8 cellular contexts compared by ENCODE assay signal in the genomic region with DNA sequence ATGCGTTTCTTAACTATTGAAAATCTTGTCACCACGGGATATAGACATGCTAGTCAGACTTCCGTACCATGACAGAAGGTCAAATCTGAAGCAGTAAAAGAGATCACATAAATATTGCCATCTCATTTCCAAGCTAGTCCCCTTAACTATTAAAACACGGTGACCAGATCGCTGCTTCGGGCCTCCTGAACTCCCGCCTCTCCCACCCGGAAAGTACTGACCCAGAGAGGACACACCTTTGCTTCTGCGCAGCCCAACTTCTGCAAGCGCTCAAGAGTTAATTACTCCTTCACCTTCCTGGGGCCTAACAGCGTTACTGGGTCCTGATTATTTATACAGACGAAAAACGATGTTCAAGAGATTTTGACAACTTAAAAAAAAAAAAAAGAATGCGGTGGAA. TPM values are rescaled to one million over a fixed set of nuclear protein-coding genes. Genes with fewer than 3 reads are reported as not detected.
DNase-seq lines count a peak whose midpoint lies in the region; ATAC-seq and TF ChIP-seq lines count a peak whose summit lies in the region.

No MANE protein-coding gene starts in this region.

- no CpG with 5 or more reads among the region's 14 CpGs for WGBS in iPS DF 6.9 (ENCODE audit: insufficient coverage, insufficient read length)
- WGBS in spleen, 5 donors = 8 to 12% (median 10%) methylated on average over 14 of the region's 14 CpGs

- 0 out of 2 replicates have a peak, but pooled peaks cover 1% of the 10 kb centered on the region for H3K4me1 ChIP-seq in iPS DF 6.9 (ENCODE audit: control insufficient read depth, insufficient read depth, low read length)
- peaks cover 7 to 70% (median 47%) of the 10 kb centered on the region in 6 donors for H3K4me1 ChIP-seq in spleen
- H3K4me1 ChIP-seq in effector memory CD4-positive, alpha-beta T cell (ENCODE audit: control insufficient read depth, insufficient read depth, low read length, poor library complexity, severe bottlenecking) = peaks cover 11% of the 10 kb centered on the region

- H3K4me1 Mint-ChIP-seq in activated CD4-positive, alpha-beta T cell treated with anti-CD3 and anti-CD28 coated beads, Interleukin-2, amount 10 ng/mL, durations not matched to agents 24 days and 14 days = peaks cover 11% of the 10 kb centered on the region

- DNase-seq in activated CD4-positive, alpha-beta T cell treated with anti-CD3 and anti-CD28 coated beads, Interleukin-2, amount 10 ng/mL, durations not matched to agents 24 days and 14 days = no peak
- DNase-seq in activated CD4-positive, alpha-beta T cell treated with anti-CD3 and anti-CD28 coated beads, Interleukin-2, amount 50 U/mL, for 48 hours = no peak
- DNase-seq in WERI-Rb-1 = peak; percentile 15
- DNase-seq in iPS DF 6.9 (ENCODE audit: low read depth, low spot score) = no peak
- DNase-seq in spleen = no peak
- no peak for DNase-seq in D341Med (ENCODE audit: low spot score)
- DNase-seq in effector memory CD4-positive, alpha-beta T cell = no peak

- H3K4me3 ChIP-seq in WERI-Rb-1 (ENCODE audit: low read depth, low read length) (peak overlapping the region; percentile 74), iPS DF 6.9 (ENCODE audit: low read length) (peak overlapping the region; percentile 96; the same call in 1 of the 2 replicates), spleen (peak overlapping the region; percentile 22 to 80 (median 48))
- H3K4me3 ChIP-seq in effector memory CD4-positive, alpha-beta T cell (ENCODE audit: insufficient read depth, low read depth, low read length, poor library complexity, severe bottlenecking) = no peak overlapping the region

- H3K9me3 ChIP-seq in WERI-Rb-1 (ENCODE audit: severe bottlenecking) (no peaks in the 10 kb centered on the region), iPS DF 6.9 (ENCODE audit: control insufficient read depth, insufficient read depth, low read length) (no peaks in the 10 kb centered on the region), spleen (no peaks in the 10 kb centered on the region)
- H3K9me3 ChIP-seq in effector memory CD4-positive, alpha-beta T cell (ENCODE audit: control insufficient read depth, low read length) = no peaks in the 10 kb centered on the region

- no peak for TF ChIP-seq POLR2A in spleen (IDR thresholded peaks at IDR 0.05)

- no peak for TF ChIP-seq CTCF in WERI-Rb-1 (IDR thresholded peaks at IDR 0.05; ENCODE audit: low read depth, low read length)
- TF ChIP-seq CTCF in spleen (IDR thresholded peaks at IDR 0.05 in 8 of 11, conservative IDR thresholded peaks at IDR 0.05 in 3 of 11) = no peak

- peaks cover 16% of the 10 kb centered on the region for H3K36me3 ChIP-seq in WERI-Rb-1
- no peaks in the 10 kb centered on the region; the same call in 1 of the 2 replicates for H3K36me3 ChIP-seq in iPS DF 6.9 (ENCODE audit: control insufficient read depth, insufficient read depth, low read length)
- peaks cover 0 to 21% (median 13%) of the 10 kb centered on the region in 6 donors for H3K36me3 ChIP-seq in spleen
- peaks cover 2% of the 10 kb centered on the region for H3K36me3 ChIP-seq in effector memory CD4-positive, alpha-beta T cell (ENCODE audit: control insufficient read depth, insufficient read depth, low read length)

- intact Hi-C loops in activated CD4-positive, alpha-beta T cell treated with anti-CD3 and anti-CD28 coated beads, Interleukin-2, amount 10 ng/mL, durations not matched to agents 24 days and 14 days (cut with micrococcal nuclease) = loop anchor here (5.0 kb wide), 1 partner anchor 45 kb away; no protein-coding TSS in a partner anchor
- intact Hi-C loops in spleen (cut with DNase I; ENCODE audit: low total_unique reads) = loop anchor here (5.0 kb wide), 1 partner anchor 120 kb away; no protein-coding TSS in a partner anchor

- H3K4me3 Mint-ChIP-seq in activated CD4-positive, alpha-beta T cell treated with anti-CD3 and anti-CD28 coated beads, Interleukin-2, amount 10 ng/mL, durations not matched to agents 24 days and 14 days = peak overlapping the region; percentile 82

- H3K36me3 Mint-ChIP-seq in activated CD4-positive, alpha-beta T cell treated with anti-CD3 and anti-CD28 coated beads, Interleukin-2, amount 10 ng/mL, durations not matched to agents 24 days and 14 days (ENCODE audit: low read depth) = peaks cover 14% of the 10 kb centered on the region

- no peak for ATAC-seq in GM19463 (IDR thresholded peaks at IDR 0.05; ENCODE audit: unreplicated experiment)

- H3K27ac Mint-ChIP-seq in activated CD4-positive, alpha-beta T cell treated with anti-CD3 and anti-CD28 coated beads, Interleukin-2, amount 10 ng/mL, durations not matched to agents 24 days and 14 days = no peak overlapping the region

- H3K27me3 Mint-ChIP-seq in activated CD4-positive, alpha-beta T cell treated with anti-CD3 and anti-CD28 coated beads, Interleukin-2, amount 10 ng/mL, durations not matched to agents 24 days and 14 days = peaks cover 55% of the 10 kb centered on the region

- H3K9me3 Mint-ChIP-seq in activated CD4-positive, alpha-beta T cell treated with anti-CD3 and anti-CD28 coated beads, Interleukin-2, amount 10 ng/mL, durations not matched to agents 24 days and 14 days = no peaks in the 10 kb centered on the region

- H3K27me3 ChIP-seq in WERI-Rb-1 (ENCODE audit: insufficient read depth, low read depth, severe bottlenecking) (no peaks in the 10 kb centered on the region), iPS DF 6.9 (ENCODE audit: control insufficient read depth, insufficient read depth, low read length) (no peaks in the 10 kb centered on the region), spleen (replicated peaks in 1 of 7) (peaks cover 0 to 52% (median 9%) of the 10 kb centered on the region in 7 donors)
- peaks cover 14% of the 10 kb centered on the region for H3K27me3 ChIP-seq in effector memory CD4-positive, alpha-beta T cell (replicated peaks; ENCODE audit: control insufficient read depth, insufficient read depth, low read length, poor library complexity, severe bottlenecking)

- H3K27ac ChIP-seq in WERI-Rb-1 (no peak overlapping the region), iPS DF 6.9 (ENCODE audit: low read length) (no peak overlapping the region), spleen (peak overlapping the region in 7 of 8 donors; percentile 3 to 86 (median 72))
- no peak overlapping the region for H3K27ac ChIP-seq in effector memory CD4-positive, alpha-beta T cell (ENCODE audit: insufficient read depth, low read length, poor library complexity, severe bottlenecking)

RNA-seq across cellular contexts. Expression of a gene that starts 0.7 kb away (rescaled TPM):
- total RNA-seq in activated CD4-positive, alpha-beta T cell treated with anti-CD3 and anti-CD28 coated beads, Interleukin-2, amount 10 ng/mL, durations not matched to agents 24 days and 14 days = 1.2 and 1.4 TPM in 2 replicates
- 10 to 100 TPM; 33.5 to 63.9 (median 43.6) TPM for total RNA-seq in spleen
- 1 to 10 TPM; 2.0 to 6.0 (median 3.5) TPM for polyA plus RNA-seq in spleen

RNA-seq across cellular contexts. Expression of a gene that starts 29.3 kb away (rescaled TPM):
- total RNA-seq in activated CD4-positive, alpha-beta T cell treated with anti-CD3 and anti-CD28 coated beads, Interleukin-2, amount 10 ng/mL, durations not matched to agents 24 days and 14 days = 262 and 270 TPM in 2 replicates
- 10 to 100 TPM; 29.9 to 87.0 (median 62.2) TPM for total RNA-seq in spleen
- 10 to 100 TPM; 35.8 to 63.9 (median 61.2) TPM for polyA plus RNA-seq in spleen

Comparison
In these comparisons a context has a peak if more than half of its experiments do, and no peak if none do; other contexts are left out.
1. H3K27ac ChIP-seq: peak in spleen (7 of 8); none in WERI-Rb-1 (single experiment), iPS DF 6.9 (single experiment) and effector memory CD4-positive, alpha-beta T cell (single experiment).
2. RNA of a gene that starts 0.7 kb away (total RNA-seq): 33.5 to 63.9 TPM in spleen; 1.2 to 1.4 TPM in activated CD4-positive, alpha-beta T cell treated with anti-CD3 and anti-CD28 coated beads, Interleukin-2, amount 10 ng/mL, durations not matched to agents 24 days and 14 days; every median in the first group is over 10 times any median in the second.